29 cellular contexts compared by ENCODE assay signal in the genomic region with DNA sequence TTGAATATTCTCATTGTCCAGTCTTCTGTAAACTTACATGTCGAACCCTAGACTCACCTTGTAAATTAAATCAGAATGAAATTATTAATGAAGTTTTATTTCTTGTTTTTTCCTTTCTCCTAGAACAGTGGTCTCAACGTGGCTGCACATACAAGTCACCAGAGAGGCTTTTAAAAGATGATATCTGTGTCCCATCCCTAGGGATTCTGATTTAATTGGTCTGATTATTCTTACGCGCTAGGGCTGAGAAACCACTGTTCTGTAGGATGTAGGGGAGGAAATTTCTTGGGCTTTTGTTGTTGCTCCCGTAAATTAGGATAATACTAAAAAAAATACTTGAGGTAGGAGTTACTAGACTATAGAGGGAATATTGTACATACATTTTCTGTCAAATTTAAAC.
"Had no signal": no experiment of that assay in that cellular context is flagged by ENCODE, and none has a peak within 500 bp of the region (broad histone marks: within the 10 kb centered on the region; RNA-seq: fewer than 3 reads in every experiment).

No MANE protein-coding gene starts in this region.

- H3K27ac Mint-ChIP-seq: activated CD4-positive, alpha-beta memory T cell treated with anti-CD3 and anti-CD28 coated beads, Interleukin-2, amount 10 ng/mL, durations not matched to agents 7 days and 5 days; activated CD8-positive, alpha-beta memory T cell treated with anti-CD3 and anti-CD28 coated beads, Interleukin-2, amount 10 ng/mL, durations not matched to agents 7 days and 5 days; activated naive CD4-positive, alpha-beta T cell treated with anti-CD3 and anti-CD28 coated beads, Interleukin-2, amount 10 ng/mL, durations not matched to agents 7 days and 5 days; activated naive CD8-positive, alpha-beta T cell treated with anti-CD3 and anti-CD28 coated beads, Interleukin-2, amount 10 ng/mL, durations not matched to agents 7 days and 5 days had no signal

- H3K4me3 Mint-ChIP-seq: activated CD4-positive, alpha-beta memory T cell treated with anti-CD3 and anti-CD28 coated beads, Interleukin-2, amount 10 ng/mL, durations not matched to agents 7 days and 5 days; activated CD8-positive, alpha-beta memory T cell treated with anti-CD3 and anti-CD28 coated beads, Interleukin-2, amount 10 ng/mL, durations not matched to agents 7 days and 5 days; activated naive CD4-positive, alpha-beta T cell treated with anti-CD3 and anti-CD28 coated beads, Interleukin-2, amount 10 ng/mL, durations not matched to agents 7 days and 5 days; activated naive CD8-positive, alpha-beta T cell treated with anti-CD3 and anti-CD28 coated beads, Interleukin-2, amount 10 ng/mL, durations not matched to agents 7 days and 5 days had no signal

- ATAC-seq: activated CD8-positive, alpha-beta memory T cell treated with anti-CD3 and anti-CD28 coated beads, Interleukin-2, amount 10 ng/mL, durations not matched to agents 7 days and 5 days; Panc1 had no signal

- H3K36me3 ChIP-seq: ascending aorta, breast epithelium had no signal

- H3K4me1 ChIP-seq: breast epithelium, SJCRH30 had no signal

- DNase-seq: activated CD4-positive, alpha-beta memory T cell treated with anti-CD3 and anti-CD28 coated beads, Interleukin-2, amount 10 ng/mL, durations not matched to agents 7 days and 5 days; activated CD4-positive, alpha-beta T cell treated with anti-CD3 and anti-CD28 coated beads for 1 hour; activated CD4-positive, alpha-beta T cell treated with anti-CD3 and anti-CD28 coated beads for 48 hours; activated CD4-positive, CD25-positive, alpha-beta regulatory T cell; activated CD8-positive, alpha-beta memory T cell treated with anti-CD3 and anti-CD28 coated beads for 24 hours; activated CD8-positive, alpha-beta memory T cell treated with anti-CD3 and anti-CD28 coated beads, Interleukin-2, amount 10 ng/mL, durations not matched to agents 7 days and 5 days; activated CD8-positive, alpha-beta memory T cell treated with anti-CD3 and anti-CD28 coated beads, Interleukin-2, amount 50 U/mL, for 48 hours; activated effector memory CD4-positive, alpha-beta T cell treated with Interleukin-2 at 50 U/mL for 16 hours; activated naive CD4-positive, alpha-beta T cell treated with anti-CD3 and anti-CD28 coated beads, Interleukin-2, amount 10 ng/mL, durations not matched to agents 7 days and 5 days; activated naive CD8-positive, alpha-beta T cell treated with anti-CD3 and anti-CD28 coated beads, Interleukin-2, amount 10 ng/mL, durations not matched to agents 7 days and 5 days; activated T-cell treated with anti-CD3 and anti-CD28 coated beads, Interleukin-2, amount 50 U/mL, for 48 hours; amygdala; NCI-H1092 treated with DMSO at 0.1 percent for 48 hours; NCI-H1417 treated with DMSO at 0.1 percent for 48 hours; NCI-H187 treated with DMSO at 0.1 percent for 48 hours; NCI-H2081; NCI-H345; NCI-H524 treated with DMSO at 0.1 percent for 48 hours; SHP77; SJCRH30; SW 1271; T-helper 1 cell; T-helper 2 cell; T-helper 9 cell; WERI-Rb-1 had no signal

- H3K27me3 ChIP-seq: ascending aorta, breast epithelium, SJCRH30 had no signal

- H3K27me3 Mint-ChIP-seq: activated CD4-positive, alpha-beta memory T cell treated with anti-CD3 and anti-CD28 coated beads, Interleukin-2, amount 10 ng/mL, durations not matched to agents 7 days and 5 days; activated CD8-positive, alpha-beta memory T cell treated with anti-CD3 and anti-CD28 coated beads, Interleukin-2, amount 10 ng/mL, durations not matched to agents 7 days and 5 days; activated naive CD4-positive, alpha-beta T cell treated with anti-CD3 and anti-CD28 coated beads, Interleukin-2, amount 10 ng/mL, durations not matched to agents 7 days and 5 days; activated naive CD8-positive, alpha-beta T cell treated with anti-CD3 and anti-CD28 coated beads, Interleukin-2, amount 10 ng/mL, durations not matched to agents 7 days and 5 days had no signal

- H3K4me2 ChIP-seq: KMS-11 had no signal

- H3K27ac ChIP-seq: ascending aorta, breast epithelium, KMS-11, SJCRH30, WERI-Rb-1 had no signal

- H3K9me3 ChIP-seq: ascending aorta, breast epithelium, SJCRH30 had no signal

- H3K4me3 ChIP-seq: ascending aorta, breast epithelium, SJCRH30 had no signal
